1 cellular context compared by ENCODE assay signal in genomic region chr2:145729993-145730770, GRCh38.
TF ChIP-seq lines count a peak whose summit lies in the region.

No MANE protein-coding gene starts in this region.

TF ChIP-seq in K562, 482 proteins besides CTCF, POLR2A, EP300 and RAD21 (continued from another document and continues in another):
- TF ChIP-seq, protein P1, sequence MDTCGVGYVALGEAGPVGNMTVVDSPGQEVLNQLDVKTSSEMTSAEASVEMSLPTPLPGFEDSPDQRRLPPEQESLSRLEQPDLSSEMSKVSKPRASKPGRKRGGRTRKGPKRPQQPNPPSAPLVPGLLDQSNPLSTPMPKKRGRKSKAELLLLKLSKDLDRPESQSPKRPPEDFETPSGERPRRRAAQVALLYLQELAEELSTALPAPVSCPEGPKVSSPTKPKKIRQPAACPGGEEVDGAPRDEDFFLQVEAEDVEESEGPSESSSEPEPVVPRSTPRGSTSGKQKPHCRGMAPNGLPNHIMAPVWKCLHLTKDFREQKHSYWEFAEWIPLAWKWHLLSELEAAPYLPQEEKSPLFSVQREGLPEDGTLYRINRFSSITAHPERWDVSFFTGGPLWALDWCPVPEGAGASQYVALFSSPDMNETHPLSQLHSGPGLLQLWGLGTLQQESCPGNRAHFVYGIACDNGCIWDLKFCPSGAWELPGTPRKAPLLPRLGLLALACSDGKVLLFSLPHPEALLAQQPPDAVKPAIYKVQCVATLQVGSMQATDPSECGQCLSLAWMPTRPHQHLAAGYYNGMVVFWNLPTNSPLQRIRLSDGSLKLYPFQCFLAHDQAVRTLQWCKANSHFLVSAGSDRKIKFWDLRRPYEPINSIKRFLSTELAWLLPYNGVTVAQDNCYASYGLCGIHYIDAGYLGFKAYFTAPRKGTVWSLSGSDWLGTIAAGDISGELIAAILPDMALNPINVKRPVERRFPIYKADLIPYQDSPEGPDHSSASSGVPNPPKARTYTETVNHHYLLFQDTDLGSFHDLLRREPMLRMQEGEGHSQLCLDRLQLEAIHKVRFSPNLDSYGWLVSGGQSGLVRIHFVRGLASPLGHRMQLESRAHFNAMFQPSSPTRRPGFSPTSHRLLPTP (IDR thresholded peaks at IDR 0.05; ENCODE audit: borderline replicate concordance, extremely low read depth, insufficient read length), result no peak
- peak; percentile 84 for TF ChIP-seq TEAD4 (IDR thresholded peaks at IDR 0.05; ENCODE audit: low read length)
- TF ChIP-seq TEAD4 (CRISPR knock-in tag; IDR thresholded peaks at IDR 0.05; ENCODE audit: borderline replicate concordance), result no peak
- TF ChIP-seq LARP7 (IDR thresholded peaks at IDR 0.05), result no peak
- peak; percentile 38; the same call in 1 of the 2 replicates for TF ChIP-seq MTA2 (IDR thresholded peaks at IDR 0.05; ENCODE audit: low read depth)
- no peak for TF ChIP-seq ILF3 (IDR thresholded peaks at IDR 0.05; ENCODE audit: borderline replicate concordance)
- TF ChIP-seq ETS2 (tag; IDR thresholded peaks at IDR 0.05; ENCODE audit: borderline replicate concordance, poor library complexity, severe bottlenecking), result no peak
- no peak for TF ChIP-seq TFAM (CRISPR knock-in tag; conservative IDR thresholded peaks at IDR 0.05)
- no peak for TF ChIP-seq TEAD1 (CRISPR knock-in tag; IDR thresholded peaks at IDR 0.05)
- no peak for TF ChIP-seq GABPB2 (CRISPR knock-in tag; conservative IDR thresholded peaks at IDR 0.05)
- TF ChIP-seq MYBL2 (IDR thresholded peaks at IDR 0.05; ENCODE audit: low read depth), result no peak
- no peak for TF ChIP-seq MYBL2 (CRISPR knock-in tag; IDR thresholded peaks at IDR 0.05; ENCODE audit: borderline replicate concordance)
- TF ChIP-seq, protein P2, sequence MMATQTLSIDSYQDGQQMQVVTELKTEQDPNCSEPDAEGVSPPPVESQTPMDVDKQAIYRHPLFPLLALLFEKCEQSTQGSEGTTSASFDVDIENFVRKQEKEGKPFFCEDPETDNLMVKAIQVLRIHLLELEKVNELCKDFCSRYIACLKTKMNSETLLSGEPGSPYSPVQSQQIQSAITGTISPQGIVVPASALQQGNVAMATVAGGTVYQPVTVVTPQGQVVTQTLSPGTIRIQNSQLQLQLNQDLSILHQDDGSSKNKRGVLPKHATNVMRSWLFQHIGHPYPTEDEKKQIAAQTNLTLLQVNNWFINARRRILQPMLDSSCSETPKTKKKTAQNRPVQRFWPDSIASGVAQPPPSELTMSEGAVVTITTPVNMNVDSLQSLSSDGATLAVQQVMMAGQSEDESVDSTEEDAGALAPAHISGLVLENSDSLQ (IDR thresholded peaks at IDR 0.05), result peak; percentile 26; the same call in 1 of the 2 replicates
- TF ChIP-seq, protein P3, sequence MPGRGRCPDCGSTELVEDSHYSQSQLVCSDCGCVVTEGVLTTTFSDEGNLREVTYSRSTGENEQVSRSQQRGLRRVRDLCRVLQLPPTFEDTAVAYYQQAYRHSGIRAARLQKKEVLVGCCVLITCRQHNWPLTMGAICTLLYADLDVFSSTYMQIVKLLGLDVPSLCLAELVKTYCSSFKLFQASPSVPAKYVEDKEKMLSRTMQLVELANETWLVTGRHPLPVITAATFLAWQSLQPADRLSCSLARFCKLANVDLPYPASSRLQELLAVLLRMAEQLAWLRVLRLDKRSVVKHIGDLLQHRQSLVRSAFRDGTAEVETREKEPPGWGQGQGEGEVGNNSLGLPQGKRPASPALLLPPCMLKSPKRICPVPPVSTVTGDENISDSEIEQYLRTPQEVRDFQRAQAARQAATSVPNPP (IDR thresholded peaks at IDR 0.05; ENCODE audit: borderline replicate concordance, insufficient read depth, insufficient read length), result no peak
- TF ChIP-seq RBBP5 (IDR thresholded peaks at IDR 0.05; ENCODE audit: borderline replicate concordance, insufficient read depth, low read length, poor library complexity, severe bottlenecking), result no peak
- TF ChIP-seq, protein P4, sequence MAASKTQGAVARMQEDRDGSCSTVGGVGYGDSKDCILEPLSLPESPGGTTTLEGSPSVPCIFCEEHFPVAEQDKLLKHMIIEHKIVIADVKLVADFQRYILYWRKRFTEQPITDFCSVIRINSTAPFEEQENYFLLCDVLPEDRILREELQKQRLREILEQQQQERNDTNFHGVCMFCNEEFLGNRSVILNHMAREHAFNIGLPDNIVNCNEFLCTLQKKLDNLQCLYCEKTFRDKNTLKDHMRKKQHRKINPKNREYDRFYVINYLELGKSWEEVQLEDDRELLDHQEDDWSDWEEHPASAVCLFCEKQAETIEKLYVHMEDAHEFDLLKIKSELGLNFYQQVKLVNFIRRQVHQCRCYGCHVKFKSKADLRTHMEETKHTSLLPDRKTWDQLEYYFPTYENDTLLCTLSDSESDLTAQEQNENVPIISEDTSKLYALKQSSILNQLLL (CRISPR knock-in tag; IDR thresholded peaks at IDR 0.05; ENCODE audit: borderline replicate concordance), result no peak
- no peak for TF ChIP-seq ADNP (tag; IDR thresholded peaks at IDR 0.05)
- TF ChIP-seq GABPA (tag; conservative IDR thresholded peaks at IDR 0.05; ENCODE audit: low read depth), result no peak
- TF ChIP-seq NCOA1 (IDR thresholded peaks at IDR 0.05; ENCODE audit: low read depth), result no peak
- no peak for TF ChIP-seq ERF (CRISPR knock-in tag; IDR thresholded peaks at IDR 0.05)
- TF ChIP-seq, protein P5, sequence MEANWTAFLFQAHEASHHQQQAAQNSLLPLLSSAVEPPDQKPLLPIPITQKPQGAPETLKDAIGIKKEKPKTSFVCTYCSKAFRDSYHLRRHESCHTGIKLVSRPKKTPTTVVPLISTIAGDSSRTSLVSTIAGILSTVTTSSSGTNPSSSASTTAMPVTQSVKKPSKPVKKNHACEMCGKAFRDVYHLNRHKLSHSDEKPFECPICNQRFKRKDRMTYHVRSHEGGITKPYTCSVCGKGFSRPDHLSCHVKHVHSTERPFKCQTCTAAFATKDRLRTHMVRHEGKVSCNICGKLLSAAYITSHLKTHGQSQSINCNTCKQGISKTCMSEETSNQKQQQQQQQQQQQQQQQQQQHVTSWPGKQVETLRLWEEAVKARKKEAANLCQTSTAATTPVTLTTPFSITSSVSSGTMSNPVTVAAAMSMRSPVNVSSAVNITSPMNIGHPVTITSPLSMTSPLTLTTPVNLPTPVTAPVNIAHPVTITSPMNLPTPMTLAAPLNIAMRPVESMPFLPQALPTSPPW (CRISPR knock-in tag; IDR thresholded peaks at IDR 0.05), result 0 out of 2 replicates have a peak, but pooled peaks have one; percentile 14
- no peak for TF ChIP-seq RFX1 (IDR thresholded peaks at IDR 0.05)
- TF ChIP-seq STAT5A (IDR thresholded peaks at IDR 0.05; ENCODE audit: borderline replicate concordance, low read length), result peak; percentile 58; the same call in 1 of the 2 replicates
- no peak for TF ChIP-seq EHMT2 (IDR thresholded peaks at IDR 0.05)
- no peak for TF ChIP-seq TARDBP (IDR thresholded peaks at IDR 0.05)
- no peak for TF ChIP-seq KHSRP (IDR thresholded peaks at IDR 0.05)
- no peak for TF ChIP-seq SIRT6 (IDR thresholded peaks at IDR 0.05; ENCODE audit: low read depth, low read length)
- TF ChIP-seq ZFP36 (IDR thresholded peaks at IDR 0.05; ENCODE audit: low read depth, low read length, partially characterized antibody), result no peak
- TF ChIP-seq LCOR (CRISPR knock-in tag; IDR thresholded peaks at IDR 0.05), result no peak
- TF ChIP-seq, protein P6, sequence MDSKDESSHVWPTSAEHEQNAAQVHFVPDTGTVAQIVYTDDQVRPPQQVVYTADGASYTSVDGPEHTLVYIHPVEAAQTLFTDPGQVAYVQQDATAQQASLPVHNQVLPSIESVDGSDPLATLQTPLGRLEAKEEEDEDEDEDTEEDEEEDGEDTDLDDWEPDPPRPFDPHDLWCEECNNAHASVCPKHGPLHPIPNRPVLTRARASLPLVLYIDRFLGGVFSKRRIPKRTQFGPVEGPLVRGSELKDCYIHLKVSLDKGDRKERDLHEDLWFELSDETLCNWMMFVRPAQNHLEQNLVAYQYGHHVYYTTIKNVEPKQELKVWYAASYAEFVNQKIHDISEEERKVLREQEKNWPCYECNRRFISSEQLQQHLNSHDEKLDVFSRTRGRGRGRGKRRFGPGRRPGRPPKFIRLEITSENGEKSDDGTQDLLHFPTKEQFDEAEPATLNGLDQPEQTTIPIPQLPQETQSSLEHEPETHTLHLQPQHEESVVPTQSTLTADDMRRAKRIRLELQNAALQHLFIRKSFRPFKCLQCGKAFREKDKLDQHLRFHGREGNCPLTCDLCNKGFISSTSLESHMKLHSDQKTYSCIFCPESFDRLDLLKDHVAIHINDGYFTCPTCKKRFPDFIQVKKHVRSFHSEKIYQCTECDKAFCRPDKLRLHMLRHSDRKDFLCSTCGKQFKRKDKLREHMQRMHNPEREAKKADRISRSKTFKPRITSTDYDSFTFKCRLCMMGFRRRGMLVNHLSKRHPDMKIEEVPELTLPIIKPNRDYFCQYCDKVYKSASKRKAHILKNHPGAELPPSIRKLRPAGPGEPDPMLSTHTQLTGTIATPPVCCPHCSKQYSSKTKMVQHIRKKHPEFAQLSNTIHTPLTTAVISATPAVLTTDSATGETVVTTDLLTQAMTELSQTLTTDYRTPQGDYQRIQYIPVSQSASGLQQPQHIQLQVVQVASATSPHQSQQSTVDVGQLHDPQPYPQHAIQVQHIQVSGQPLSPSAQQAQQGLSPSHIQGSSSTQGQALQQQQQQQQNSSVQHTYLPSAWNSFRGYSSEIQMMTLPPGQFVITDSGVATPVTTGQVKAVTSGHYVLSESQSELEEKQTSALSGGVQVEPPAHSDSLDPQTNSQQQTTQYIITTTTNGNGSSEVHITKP (IDR thresholded peaks at IDR 0.05; ENCODE audit: partially characterized antibody), result no peak
- peak; percentile 62; the same call in 1 of the 2 replicates for TF ChIP-seq JUND (IDR thresholded peaks at IDR 0.05; ENCODE audit: borderline replicate concordance, low read depth, low read length)
- TF ChIP-seq JUND (tag; IDR thresholded peaks at IDR 0.05; ENCODE audit: borderline replicate concordance, low read depth, low read length), result peak; percentile 48; the same call in 2 of the 3 replicates
- TF ChIP-seq SRSF3 (IDR thresholded peaks at IDR 0.05; ENCODE audit: insufficient read depth, low read length), result no peak
- TF ChIP-seq KLF13 (tag; IDR thresholded peaks at IDR 0.05; ENCODE audit: borderline replicate concordance, low read depth), result no peak
- TF ChIP-seq TBL1XR1 (IDR thresholded peaks at IDR 0.05; ENCODE audit: low read length in 2 of 2), result no peak
- TF ChIP-seq, protein P7, sequence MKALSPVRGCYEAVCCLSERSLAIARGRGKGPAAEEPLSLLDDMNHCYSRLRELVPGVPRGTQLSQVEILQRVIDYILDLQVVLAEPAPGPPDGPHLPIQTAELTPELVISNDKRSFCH (CRISPR knock-in tag; IDR thresholded peaks at IDR 0.05), result no peak
- TF ChIP-seq, protein P7 (tag; IDR thresholded peaks at IDR 0.05), result no peak
- TF ChIP-seq, protein P8, sequence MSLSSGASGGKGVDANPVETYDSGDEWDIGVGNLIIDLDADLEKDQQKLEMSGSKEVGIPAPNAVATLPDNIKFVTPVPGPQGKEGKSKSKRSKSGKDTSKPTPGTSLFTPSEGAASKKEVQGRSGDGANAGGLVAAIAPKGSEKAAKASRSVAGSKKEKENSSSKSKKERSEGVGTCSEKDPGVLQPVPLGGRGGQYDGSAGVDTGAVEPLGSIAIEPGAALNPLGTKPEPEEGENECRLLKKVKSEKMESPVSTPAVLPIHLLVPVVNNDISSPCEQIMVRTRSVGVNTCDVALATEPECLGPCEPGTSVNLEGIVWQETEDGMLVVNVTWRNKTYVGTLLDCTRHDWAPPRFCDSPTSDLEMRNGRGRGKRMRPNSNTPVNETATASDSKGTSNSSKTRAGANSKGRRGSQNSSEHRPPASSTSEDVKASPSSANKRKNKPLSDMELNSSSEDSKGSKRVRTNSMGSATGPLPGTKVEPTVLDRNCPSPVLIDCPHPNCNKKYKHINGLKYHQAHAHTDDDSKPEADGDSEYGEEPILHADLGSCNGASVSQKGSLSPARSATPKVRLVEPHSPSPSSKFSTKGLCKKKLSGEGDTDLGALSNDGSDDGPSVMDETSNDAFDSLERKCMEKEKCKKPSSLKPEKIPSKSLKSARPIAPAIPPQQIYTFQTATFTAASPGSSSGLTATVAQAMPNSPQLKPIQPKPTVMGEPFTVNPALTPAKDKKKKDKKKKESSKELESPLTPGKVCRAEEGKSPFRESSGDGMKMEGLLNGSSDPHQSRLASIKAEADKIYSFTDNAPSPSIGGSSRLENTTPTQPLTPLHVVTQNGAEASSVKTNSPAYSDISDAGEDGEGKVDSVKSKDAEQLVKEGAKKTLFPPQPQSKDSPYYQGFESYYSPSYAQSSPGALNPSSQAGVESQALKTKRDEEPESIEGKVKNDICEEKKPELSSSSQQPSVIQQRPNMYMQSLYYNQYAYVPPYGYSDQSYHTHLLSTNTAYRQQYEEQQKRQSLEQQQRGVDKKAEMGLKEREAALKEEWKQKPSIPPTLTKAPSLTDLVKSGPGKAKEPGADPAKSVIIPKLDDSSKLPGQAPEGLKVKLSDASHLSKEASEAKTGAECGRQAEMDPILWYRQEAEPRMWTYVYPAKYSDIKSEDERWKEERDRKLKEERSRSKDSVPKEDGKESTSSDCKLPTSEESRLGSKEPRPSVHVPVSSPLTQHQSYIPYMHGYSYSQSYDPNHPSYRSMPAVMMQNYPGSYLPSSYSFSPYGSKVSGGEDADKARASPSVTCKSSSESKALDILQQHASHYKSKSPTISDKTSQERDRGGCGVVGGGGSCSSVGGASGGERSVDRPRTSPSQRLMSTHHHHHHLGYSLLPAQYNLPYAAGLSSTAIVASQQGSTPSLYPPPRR (CRISPR knock-in tag; IDR thresholded peaks at IDR 0.05; ENCODE audit: borderline replicate concordance), result no peak
- no peak for TF ChIP-seq AFF1 (IDR thresholded peaks at IDR 0.05; ENCODE audit: low read depth in 1 of 2, partially characterized antibody in 2 of 2)
- TF ChIP-seq IFI16 (CRISPR knock-in tag; IDR thresholded peaks at IDR 0.05), result no peak
- no peak for TF ChIP-seq ETV5 (CRISPR knock-in tag; IDR thresholded peaks at IDR 0.05; ENCODE audit: low read depth)
- peak; percentile 55 to 77 for TF ChIP-seq TRIM24 (IDR thresholded peaks at IDR 0.05)
